ENCODE assay signal across 23 cellular contexts in genomic region chr20:53406580-53406979, GRCh38.
DNase-seq lines count a peak whose midpoint lies in the region; ATAC-seq, FAIRE-seq and TF ChIP-seq lines count a peak whose summit lies in the region.
"Had no signal": no experiment of that assay in that cellular context is flagged by ENCODE, and none has a peak within 500 bp of the region (broad histone marks: within the 10 kb centered on the region; RNA-seq: fewer than 3 reads in every experiment).

No MANE protein-coding gene starts in this region.

- CTCF ChIA-PET in HepG2 (lab: Yijun Ruan, JAX; ENCODE audit: low intra/inter-chr PET ratio, low total read pairs), result no interaction called here

- TF ChIP-seq CTCF in HepG2 (CRISPR knock-in tag; IDR thresholded peaks at IDR 0.05), result no peak
- no peak for TF ChIP-seq CTCF in right lobe of liver (IDR thresholded peaks at IDR 0.05)
- no peak for TF ChIP-seq CTCF in VCaP (conservative IDR thresholded peaks at IDR 0.05)
- TF ChIP-seq CTCF in glutamatergic neuron (IDR thresholded peaks at IDR 0.05; ENCODE audit: partially characterized antibody, unreplicated experiment), result no peak

- no peak overlapping the region for H3K4me2 ChIP-seq in HepG2 (ENCODE audit: low read depth, low read length)
- H3K4me2 ChIP-seq: A549; BLaER1 treated with 17β-estradiol and CSF1 and Interleukin-3, amounts not matched to agents 10 nM and 100 nM had no signal

- 12% methylated on average over 3 of the region's 3 CpGs for WGBS in HepG2 (ENCODE audit: low lambda C conversion rate)
- WGBS in right lobe of liver (ENCODE audit: insufficient coverage, low coverage, low lambda C conversion rate, missing lambda C conversion rate), result 87% methylated on average over 2 of the region's 3 CpGs

- H3K4me1 ChIP-seq in HepG2 (ENCODE audit: insufficient read depth, low read length) (no peaks in the 10 kb centered on the region), right lobe of liver (no peaks in the 10 kb centered on the region)
- H3K4me1 ChIP-seq: A549, Caco-2 had no signal

- H4K20me1 ChIP-seq in HepG2 (ENCODE audit: insufficient read depth, low read length), result no peaks in the 10 kb centered on the region
- H4K20me1 ChIP-seq: BLaER1 treated with 17β-estradiol and CSF1 and Interleukin-3, amounts not matched to agents 10 nM and 100 nM had no signal

- FAIRE-seq in HepG2 (lab: Jason Lieb, UNC), result no peak
- FAIRE-seq: A549, D721Med, G401.6, GM12891, GM19239 had no signal

- H2AFZ ChIP-seq in HepG2 (ENCODE audit: low read length), result no peak overlapping the region

- H3K4me3 ChIP-seq in HepG2 (replicated peaks in 1 of 3; ENCODE audit: insufficient read depth in 1 of 3, low read depth in 2 of 3, low read length in 3 of 3) (no peak overlapping the region), right lobe of liver (no peak overlapping the region)
- H3K4me3 ChIP-seq: A549; BLaER1 treated with 17β-estradiol and CSF1 and Interleukin-3, amounts not matched to agents 10 nM and 100 nM had no signal

- H3K27me3 ChIP-seq in HepG2 (ENCODE audit: control insufficient read depth in 1 of 2, insufficient read depth in 2 of 2, low read length in 2 of 2) (no peaks in the 10 kb centered on the region), right lobe of liver (no peaks in the 10 kb centered on the region)
- H3K27me3 ChIP-seq: BLaER1 treated with 17β-estradiol and CSF1 and Interleukin-3, amounts not matched to agents 10 nM and 100 nM had no signal

- H3K27ac ChIP-seq in HepG2 (ENCODE audit: extremely low read length, insufficient read depth, low read length) (no peak overlapping the region), right lobe of liver (no peak overlapping the region), VCaP (peak overlapping the region; percentile 89; the same call in 1 of the 2 replicates)
- H3K27ac ChIP-seq: 22Rv1; A549; BLaER1 treated with 17β-estradiol and CSF1 and Interleukin-3, amounts not matched to agents 10 nM and 100 nM; C4-2B had no signal

- POLR2A ChIA-PET in HepG2 (lab: Yijun Ruan, JAX), result no interaction called here

- H3K79me2 ChIP-seq in HepG2 (ENCODE audit: insufficient read depth, low read length), result no peaks in the 10 kb centered on the region

- DNase-seq in HepG2 (ENCODE audit: low spot score), result no peak
- DNase-seq in right lobe of liver, result no peak
- peak; percentile 16 for DNase-seq in posterior vena cava (ENCODE audit: low spot score)
- DNase-seq in glutamatergic neuron, result no peak
- no peak for DNase-seq in SK-N-DZ (ENCODE audit: low spot score)
- DNase-seq in GOT3 (lab: John Stamatoyannopoulos, UW), result no peak
- DNase-seq: AML-193; Caco-2; Calu3; CD4-positive, alpha-beta T cell; CD8-positive, alpha-beta T cell; DMS79 treated with DMSO at 0.1 percent for 48 hours; GF-D8 had no signal

- in situ Hi-C loops in HepG2 (cut with HindIII; ENCODE audit: extremely low pct_ligation_motif_present, low pct_unique_long_range_greater_than_20kb), result no loop called here

- TF ChIP-seq RAD21 in HepG2 (CRISPR knock-in tag; IDR thresholded peaks at IDR 0.05), result no peak

- H3K4me3 Mint-ChIP-seq in glutamatergic neuron (ENCODE audit: unreplicated experiment), result no peak overlapping the region
- H3K4me3 Mint-ChIP-seq: B cell; CD4-positive, alpha-beta T cell; CD8-positive, alpha-beta T cell had no signal

- H3K4me1 Mint-ChIP-seq in glutamatergic neuron (ENCODE audit: low read depth, unreplicated experiment), result no peaks in the 10 kb centered on the region
- H3K4me1 Mint-ChIP-seq: B cell had no signal

- H3K36me3 ChIP-seq in HepG2 (replicated peaks in 1 of 2; ENCODE audit: control insufficient read depth in 1 of 2, insufficient read depth in 2 of 2, low read length in 2 of 2) (no peaks in the 10 kb centered on the region), right lobe of liver (no peaks in the 10 kb centered on the region)
- H3K36me3 ChIP-seq: BLaER1 treated with 17β-estradiol and CSF1 and Interleukin-3, amounts not matched to agents 10 nM and 100 nM had no signal

- no peaks in the 10 kb centered on the region for H3K9me3 ChIP-seq in HepG2 (ENCODE audit: low read length)
- H3K9me3 ChIP-seq in right lobe of liver, result no peaks in the 10 kb centered on the region
- H3K9me3 ChIP-seq: A549; BLaER1 treated with 17β-estradiol and CSF1 and Interleukin-3, amounts not matched to agents 10 nM and 100 nM; Caco-2 had no signal

- BruUV-seq in HepG2 (replicated peaks; lab: Mats Ljungman, UMichigan), result no TSS peak

- no peak for ATAC-seq in HepG2
- no peak for ATAC-seq in right lobe of liver
- ATAC-seq: A549; CD8-positive, alpha-beta T cell had no signal

- H3K27me3 Mint-ChIP-seq in glutamatergic neuron (ENCODE audit: unreplicated experiment), result no peaks in the 10 kb centered on the region
- H3K27me3 Mint-ChIP-seq: CD4-positive, alpha-beta T cell had no signal

- H3K27ac Mint-ChIP-seq in glutamatergic neuron (ENCODE audit: unreplicated experiment), result no peak overlapping the region
- H3K27ac Mint-ChIP-seq: B cell; CD4-positive, alpha-beta T cell; CD8-positive, alpha-beta T cell had no signal

- no peak overlapping the region for H3K9ac ChIP-seq in HepG2 (ENCODE audit: insufficient read depth, low read depth, low read length)
- H3K9ac ChIP-seq: BLaER1 treated with 17β-estradiol and CSF1 and Interleukin-3, amounts not matched to agents 10 nM and 100 nM had no signal

- no peaks in the 10 kb centered on the region for H3K36me3 Mint-ChIP-seq in glutamatergic neuron (ENCODE audit: unreplicated experiment)
- H3K36me3 Mint-ChIP-seq: CD8-positive, alpha-beta T cell had no signal

- intact Hi-C loops in HepG2 (cut with micrococcal nuclease; ENCODE audit: unreplicated experiment), result no loop called here
- intact Hi-C loops in right lobe of liver (cut with DNase I), result no loop called here
- intact Hi-C loops in posterior vena cava (cut with DNase I), result no loop called here

- peaks cover 2% of the 10 kb centered on the region for H3K9me3 Mint-ChIP-seq in glutamatergic neuron (ENCODE audit: unreplicated experiment)
- H3K9me3 Mint-ChIP-seq: CD8-positive, alpha-beta T cell had no signal

- TF ChIP-seq POLR2A in HepG2 (IDR thresholded peaks at IDR 0.05; ENCODE audit: insufficient read depth in 1 of 2, low read depth in 2 of 2, low read length in 2 of 2) (no peak), right lobe of liver (IDR thresholded peaks at IDR 0.05) (no peak)

- TF ChIP-seq EP300 in HepG2 (IDR thresholded peaks at IDR 0.05; ENCODE audit: low read depth in 2 of 2, low read length in 2 of 2), result no peak
- TF ChIP-seq EP300 in HepG2 (CRISPR knock-in tag; IDR thresholded peaks at IDR 0.05; ENCODE audit: borderline replicate concordance), result no peak

TF ChIP-seq in HepG2, 621 proteins besides CTCF, POLR2A, EP300 and RAD21:
- peak; percentile 90 for TF ChIP-seq PRDM15 (CRISPR knock-in tag; IDR thresholded peaks at IDR 0.05)
- no peak for TF ChIP-seq GMEB2 (CRISPR knock-in tag; IDR thresholded peaks at IDR 0.05; ENCODE audit: low read depth)
